Comparison of ENCODE assay signal across 2 cellular contexts in genomic region chr14:105425823-105426247, GRCh38.
TF ChIP-seq lines count a peak whose summit lies in the region.

No MANE protein-coding gene starts in this region.

TF ChIP-seq in GM23338, 12 proteins besides CTCF, POLR2A, EP300 and RAD21:
- TF ChIP-seq ZNF462 (CRISPR knock-in tag; IDR thresholded peaks at IDR 0.05) (no peak), EZH2phosphoT487 (IDR thresholded peaks at IDR 0.05; ENCODE audit: unreplicated experiment) (no peak), NANOG (IDR thresholded peaks at IDR 0.05; ENCODE audit: borderline replicate concordance) (no peak), CREB1 (CRISPR knock-in tag; IDR thresholded peaks at IDR 0.05; ENCODE audit: low read depth) (no peak), POLR2AphosphoS5 (IDR thresholded peaks at IDR 0.05; ENCODE audit: low read depth) (no peak), ZNF114 (CRISPR knock-in tag; IDR thresholded peaks at IDR 0.05) (no peak), STAT1 (IDR thresholded peaks at IDR 0.05; ENCODE audit: unreplicated experiment) (no peak), EZH2 (IDR thresholded peaks at IDR 0.05; ENCODE audit: low read depth, unreplicated experiment) (no peak), ZNF331 (CRISPR knock-in tag; IDR thresholded peaks at IDR 0.05; ENCODE audit: low read depth) (no peak), JUNB (IDR thresholded peaks at IDR 0.05; ENCODE audit: unreplicated experiment) (no peak), ETS1 (IDR thresholded peaks at IDR 0.05) (no peak), REST (IDR thresholded peaks at IDR 0.05; ENCODE audit: unreplicated experiment) (no peak)

TF ChIP-seq in GM12878, 131 proteins besides CTCF, POLR2A, EP300 and RAD21:
- TF ChIP-seq IRF4 (IDR thresholded peaks at IDR 0.05; ENCODE audit: low read depth, low read length) (no peak), POLR2AphosphoS5 (IDR thresholded peaks at IDR 0.05; ENCODE audit: low read length) (no peak), CEBPZ (IDR thresholded peaks at IDR 0.05; ENCODE audit: low read depth, low read length) (no peak), EED (IDR thresholded peaks at IDR 0.05; ENCODE audit: low read depth) (no peak), TCF7 (IDR thresholded peaks at IDR 0.05; ENCODE audit: borderline replicate concordance) (no peak), CBX5 (IDR thresholded peaks at IDR 0.05; ENCODE audit: low read depth) (no peak), SRF (IDR thresholded peaks at IDR 0.05; ENCODE audit: low read depth in 2 of 2, low read length in 2 of 2) (no peak), RAD51 (IDR thresholded peaks at IDR 0.05) (no peak), GATAD2B (conservative IDR thresholded peaks at IDR 0.05; ENCODE audit: low read depth) (no peak), RELB (IDR thresholded peaks at IDR 0.05; ENCODE audit: low read depth) (no peak), KAT2A (conservative IDR thresholded peaks at IDR 0.05; ENCODE audit: control insufficient read depth, low read depth, low read length) (no peak)
